In the genomic region with DNA sequence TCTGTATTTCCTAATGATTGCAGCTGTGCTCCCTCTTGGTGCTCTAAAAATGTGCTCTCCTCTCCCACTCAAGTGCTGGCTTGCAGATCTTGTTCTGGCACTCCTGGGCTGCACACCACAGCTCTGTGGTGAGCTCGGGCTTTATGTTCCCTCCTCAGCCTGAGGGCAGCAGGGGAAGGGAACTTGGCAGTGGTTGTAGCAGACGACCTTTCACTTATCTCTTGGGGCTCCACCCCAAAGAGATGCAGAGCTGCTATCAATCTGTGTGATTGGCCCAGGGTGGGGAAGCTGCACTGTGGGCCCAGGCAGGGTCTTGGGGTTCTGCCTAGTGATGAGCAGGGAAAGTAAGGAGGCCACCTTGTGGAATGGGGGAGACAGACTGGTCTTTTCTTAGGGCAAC, we compare ENCODE assay signal across 20 cellular contexts.
"Had no signal": no experiment of that assay in that cellular context is flagged by ENCODE, and none has a peak within 500 bp of the region (broad histone marks: within the 10 kb centered on the region; RNA-seq: fewer than 3 reads in every experiment).

No MANE protein-coding gene starts in this region.

- DNase-seq: activated naive CD4-positive, alpha-beta T cell; activated naive CD8-positive, alpha-beta T cell treated with anti-CD3 and anti-CD28 coated beads, Interleukin-2, amount 10 ng/mL, durations not matched to agents 7 days and 5 days; activated T-cell treated with anti-CD3 and anti-CD28 coated beads, Interleukin-2, amount 50 U/mL, for 1 hour; amniotic stem cell; cortex of kidney; endodermal cell; foreskin fibroblast; glutamatergic neuron; immature natural killer cell; mesenchymal stem cell; right cardiac atrium; stimulated activated CD4-positive, alpha-beta T cell treated with anti-CD3 and anti-CD28 coated beads, Interleukin-4, amount 100 ng/mL, for 24 hours; substantia nigra; T-helper 1 cell; tibial artery had no signal

- H3K4me3 ChIP-seq: hepatocyte, pancreas, tibial artery had no signal

- H3K27ac Mint-ChIP-seq: activated naive CD8-positive, alpha-beta T cell treated with anti-CD3 and anti-CD28 coated beads, Interleukin-2, amount 10 ng/mL, durations not matched to agents 7 days and 5 days; activated T-helper 2 cell treated with anti-CD3 and anti-CD28 coated beads, Interferon-gamma antibody, Interleukin-2, Interleukin-4, amounts not matched to agents 10 μg/mL and 5 μg/mL and 100 μg/mL, durations not matched to agents 14 hours and 24 hours and 36 hours; endodermal cell; immature natural killer cell; nephron; stimulated activated naive CD8-positive, alpha-beta T cell treated with anti-CD3 and anti-CD28 coated beads, Interleukin-15, Interleukin-2, amounts not matched to agents 100 ng/mL and 50 ng/mL, for 24 hours had no signal

- H3K9me3 Mint-ChIP-seq: activated naive CD8-positive, alpha-beta T cell treated with anti-CD3 and anti-CD28 coated beads, Interleukin-2, amount 10 ng/mL, durations not matched to agents 7 days and 5 days; activated T-helper 2 cell treated with anti-CD3 and anti-CD28 coated beads, Interferon-gamma antibody, Interleukin-2, Interleukin-4, amounts not matched to agents 10 μg/mL and 5 μg/mL and 100 μg/mL, durations not matched to agents 14 hours and 24 hours and 36 hours; endodermal cell; stimulated activated naive CD8-positive, alpha-beta T cell treated with anti-CD3 and anti-CD28 coated beads, Interleukin-15, Interleukin-2, amounts not matched to agents 100 ng/mL and 50 ng/mL, for 24 hours had no signal

- H3K4me3 Mint-ChIP-seq: activated naive CD8-positive, alpha-beta T cell treated with anti-CD3 and anti-CD28 coated beads, Interleukin-2, amount 10 ng/mL, durations not matched to agents 7 days and 5 days; endodermal cell; immature natural killer cell; nephron; stimulated activated naive CD8-positive, alpha-beta T cell treated with anti-CD3 and anti-CD28 coated beads, Interleukin-15, Interleukin-2, amounts not matched to agents 100 ng/mL and 50 ng/mL, for 24 hours had no signal

- H3K4me1 ChIP-seq: pancreas, tibial artery had no signal

- ATAC-seq: pancreas had no signal

- H3K36me3 ChIP-seq: pancreas, tibial artery had no signal

- H3K27ac ChIP-seq: hepatocyte, pancreas, tibial artery had no signal

- H3K4me1 Mint-ChIP-seq: activated naive CD8-positive, alpha-beta T cell treated with anti-CD3 and anti-CD28 coated beads, Interleukin-2, amount 10 ng/mL, durations not matched to agents 7 days and 5 days; endodermal cell; immature natural killer cell; nephron had no signal

- H3K27me3 ChIP-seq: hepatocyte, pancreas, tibial artery had no signal

- H3K36me3 Mint-ChIP-seq: activated naive CD8-positive, alpha-beta T cell treated with anti-CD3 and anti-CD28 coated beads, Interleukin-2, amount 10 ng/mL, durations not matched to agents 7 days and 5 days; immature natural killer cell had no signal

- H2AFZ ChIP-seq: hepatocyte had no signal

- H3K79me2 ChIP-seq: hepatocyte had no signal

- H3K4me2 ChIP-seq: hepatocyte had no signal

- H3K9me3 ChIP-seq: pancreas, tibial artery had no signal
